In the genomic region with DNA sequence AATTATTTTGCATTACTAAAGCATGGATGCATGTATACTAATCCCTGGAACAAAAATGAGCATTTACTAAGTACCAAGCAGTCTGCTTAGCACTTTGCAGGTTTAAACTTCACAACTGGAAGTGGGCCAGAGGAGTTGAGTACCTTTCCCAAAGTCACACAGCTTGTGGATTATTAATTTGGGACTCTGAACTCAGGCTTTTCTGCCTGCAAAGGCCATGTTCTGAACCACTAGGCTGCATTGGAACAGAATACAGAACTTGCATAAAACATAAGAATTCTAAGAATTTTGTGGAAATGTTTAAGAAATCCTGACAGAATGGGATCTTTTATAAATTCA, we compare ENCODE assay signal across 18 cellular contexts.
DNase-seq lines count a peak whose midpoint lies in the region; ATAC-seq, FAIRE-seq and TF ChIP-seq lines count a peak whose summit lies in the region.
"Had no signal": no experiment of that assay in that cellular context is flagged by ENCODE, and none has a peak within 500 bp of the region (broad histone marks: within the 10 kb centered on the region; RNA-seq: fewer than 3 reads in every experiment).

No MANE protein-coding gene starts in this region.

- no peak overlapping the region for H3K4me3 ChIP-seq in endothelial cell of umbilical vein (replicated peaks in 1 of 3; ENCODE audit: insufficient read depth in 1 of 3, low read depth in 1 of 3, low read length in 3 of 3)
- no peak overlapping the region for H3K4me3 ChIP-seq in hepatocyte
- H3K4me3 ChIP-seq: SK-N-MC had no signal

- dilution Hi-C loops in endothelial cell of umbilical vein (cut with MboI; ENCODE audit: extremely low pct_ligation_motif_present, low sequenced_read_pairs) = no loop called here

- H3K36me3 Mint-ChIP-seq in activated naive CD4-positive, alpha-beta T cell treated with anti-CD3 and anti-CD28 coated beads, Interleukin-2, amount 50 U/mL, for 24 hours = peaks cover 56% of the 10 kb centered on the region
- peaks cover 53% of the 10 kb centered on the region for H3K36me3 Mint-ChIP-seq in activated B cell treated with CpG ODN at 0.5 μM for 24 hours (ENCODE audit: low read depth)

- peak overlapping the region; percentile 99 for H3K27ac Mint-ChIP-seq in activated naive CD4-positive, alpha-beta T cell treated with anti-CD3 and anti-CD28 coated beads, Interleukin-2, amount 50 U/mL, for 24 hours
- peak overlapping the region; percentile 89 for H3K27ac Mint-ChIP-seq in activated B cell treated with CpG ODN at 0.5 μM for 24 hours

- intact Hi-C loops in activated B cell treated with CpG ODN at 0.5 μM for 24 hours (cut with micrococcal nuclease) (no loop called here), endothelial cell of umbilical vein (cut with micrococcal nuclease) (no loop called here)

- DNase-seq in activated naive CD4-positive, alpha-beta T cell (lab: John Stamatoyannopoulos, UW) = no peak
- DNase-seq in activated B cell treated with CpG ODN at 0.5 μM for 24 hours = no peak
- DNase-seq in endothelial cell of umbilical vein (ENCODE audit: low read depth, low spot score) = no peak
- no peak for DNase-seq in pons (ENCODE audit: low spot score)
- no peak for DNase-seq in NCI-H2196 treated with DMSO at 0.1 percent for 48 hours (lab: John Stamatoyannopoulos, UW; ENCODE audit: unreplicated experiment)
- DNase-seq in hepatocyte (ENCODE audit: low spot score) = no peak
- DNase-seq: brain microvascular endothelial cell, foreskin melanocyte, kidney glomerular epithelial cell, mesenchymal stem cell, MM.1S, NCI-H146, NCI-H2227 treated with DMSO at 0.1 percent for 48 hours, NCI-H82 had no signal

- no peaks in the 10 kb centered on the region for H3K9me1 ChIP-seq in endothelial cell of umbilical vein (replicated peaks; ENCODE audit: control insufficient read depth, extremely low read depth, insufficient read depth, low read length)

- no peak for TF ChIP-seq CTCF in activated B cell treated with CpG ODN at 0.5 μM for 24 hours (IDR thresholded peaks at IDR 0.05)
- no peak for TF ChIP-seq CTCF in endothelial cell of umbilical vein (IDR thresholded peaks at IDR 0.05; ENCODE audit: extremely low read depth in 1 of 2, insufficient read depth in 1 of 2, low read depth in 1 of 2, low read length in 2 of 2)
- TF ChIP-seq CTCF in hepatocyte (IDR thresholded peaks at IDR 0.05; ENCODE audit: poor library complexity) = no peak

- no peak overlapping the region for H3K4me2 ChIP-seq in endothelial cell of umbilical vein (ENCODE audit: insufficient read depth, low read length)
- H3K4me2 ChIP-seq in hepatocyte = no peak overlapping the region

- CTCF ChIA-PET in activated B cell treated with CpG ODN at 0.5 μM for 24 hours (lab: Charles Lee) = interaction anchor here (0.9 to 2.0 kb wide), 2 partner anchors 13 to 185 kb away, joined by 3 to 10 read pairs; no protein-coding TSS in a partner anchor
- CTCF ChIA-PET in endothelial cell of umbilical vein (lab: Charles Lee) = interaction anchor here (1.6 kb wide), 1 partner anchor 185 kb away, joined by 4 read pairs; no protein-coding TSS in a partner anchor

- H3K4me1 ChIP-seq in endothelial cell of umbilical vein (ENCODE audit: control insufficient read depth, extremely low read depth, insufficient read depth, low read length) (peaks cover 4% of the 10 kb centered on the region), hepatocyte (ENCODE audit: insufficient read depth) (peaks cover 5% of the 10 kb centered on the region)

- H3K79me2 ChIP-seq in endothelial cell of umbilical vein (ENCODE audit: control insufficient read depth, insufficient read depth, low read length) (no peaks in the 10 kb centered on the region), hepatocyte (no peaks in the 10 kb centered on the region)

- H3K9me3 Mint-ChIP-seq in activated naive CD4-positive, alpha-beta T cell treated with anti-CD3 and anti-CD28 coated beads, Interleukin-2, amount 50 U/mL, for 24 hours = no peaks in the 10 kb centered on the region
- H3K9me3 Mint-ChIP-seq in activated B cell treated with CpG ODN at 0.5 μM for 24 hours = no peaks in the 10 kb centered on the region

- H3K4me1 Mint-ChIP-seq in activated naive CD4-positive, alpha-beta T cell treated with anti-CD3 and anti-CD28 coated beads, Interleukin-2, amount 50 U/mL, for 24 hours = peaks cover 31% of the 10 kb centered on the region
- H3K4me1 Mint-ChIP-seq in activated B cell treated with CpG ODN at 0.5 μM for 24 hours = peaks cover 82% of the 10 kb centered on the region

- no peak for ATAC-seq in activated B cell treated with CpG ODN at 0.5 μM for 24 hours (ENCODE audit: low read depth)
- ATAC-seq: Panc1 had no signal

- H3K27ac ChIP-seq in endothelial cell of umbilical vein (ENCODE audit: insufficient read depth, low read depth, low read length) (no peak overlapping the region), hepatocyte (no peak overlapping the region)
- H3K27ac ChIP-seq: brain microvascular endothelial cell, SK-N-MC had no signal

- H3K27me3 ChIP-seq in endothelial cell of umbilical vein (ENCODE audit: control insufficient read depth in 2 of 2, insufficient read depth in 2 of 2, low read length in 2 of 2) = no peaks in the 10 kb centered on the region
- no peaks in the 10 kb centered on the region for H3K27me3 ChIP-seq in hepatocyte
- H3K27me3 ChIP-seq: brain microvascular endothelial cell had no signal

- H4K20me1 ChIP-seq in endothelial cell of umbilical vein (replicated peaks; ENCODE audit: control insufficient read depth, extremely low read depth, insufficient read depth, low read length) (no peaks in the 10 kb centered on the region), hepatocyte (ENCODE audit: insufficient read depth, poor library complexity, severe bottlenecking) (no peaks in the 10 kb centered on the region)

- H3K4me3 Mint-ChIP-seq in activated naive CD4-positive, alpha-beta T cell treated with anti-CD3 and anti-CD28 coated beads, Interleukin-2, amount 50 U/mL, for 24 hours = peak overlapping the region; percentile 97
- peak overlapping the region; percentile 56 for H3K4me3 Mint-ChIP-seq in activated B cell treated with CpG ODN at 0.5 μM for 24 hours

- no peaks in the 10 kb centered on the region for H3K9me2 ChIP-seq in hepatocyte (replicated peaks; ENCODE audit: insufficient read depth)

- FAIRE-seq in endothelial cell of umbilical vein (lab: Jason Lieb, UNC) = peak; percentile 8
- FAIRE-seq: H1 had no signal

- POLR2A ChIA-PET in activated B cell treated with CpG ODN at 0.5 μM for 24 hours (lab: Charles Lee) = interaction anchor here (0.7 to 2.0 kb wide), 3 partner anchors 11 to 144 kb away, joined by 3 to 10 read pairs (median 4); no protein-coding TSS in a partner anchor
- POLR2A ChIA-PET in endothelial cell of umbilical vein (lab: Charles Lee) = no interaction called here

- H2AFZ ChIP-seq in endothelial cell of umbilical vein (ENCODE audit: low read depth, low read length) (no peak overlapping the region), hepatocyte (no peak overlapping the region)

- no peaks in the 10 kb centered on the region for H3K36me3 ChIP-seq in endothelial cell of umbilical vein (ENCODE audit: control insufficient read depth in 2 of 2, extremely low read depth in 1 of 2, insufficient read depth in 2 of 2, low read length in 2 of 2)
- H3K36me3 ChIP-seq in hepatocyte (replicated peaks; ENCODE audit: insufficient read depth, low read depth) = no peaks in the 10 kb centered on the region
- H3K36me3 ChIP-seq: brain microvascular endothelial cell had no signal

- no peaks in the 10 kb centered on the region for H3K9me3 ChIP-seq in endothelial cell of umbilical vein (replicated peaks; ENCODE audit: control insufficient read depth, insufficient read depth, low read length)
- no peaks in the 10 kb centered on the region for H3K9me3 ChIP-seq in hepatocyte (ENCODE audit: low read depth)

- H3K27me3 Mint-ChIP-seq in activated naive CD4-positive, alpha-beta T cell treated with anti-CD3 and anti-CD28 coated beads, Interleukin-2, amount 50 U/mL, for 24 hours = no peaks in the 10 kb centered on the region
- H3K27me3 Mint-ChIP-seq in activated B cell treated with CpG ODN at 0.5 μM for 24 hours = no peaks in the 10 kb centered on the region

- no peak overlapping the region for H3K9ac ChIP-seq in endothelial cell of umbilical vein (replicated peaks; ENCODE audit: extremely low read depth, insufficient read depth, low read length)

- no TSS peak for BruUV-seq in endothelial cell of umbilical vein (replicated peaks; lab: Mats Ljungman, UMichigan)

- TF ChIP-seq POLR2A in endothelial cell of umbilical vein (IDR thresholded peaks at IDR 0.05; ENCODE audit: low read depth, low read length) = no peak

TF ChIP-seq in endothelial cell of umbilical vein, 7 proteins besides CTCF, POLR2A, EP300 and RAD21:
- TF ChIP-seq POLR2AphosphoS5 (IDR thresholded peaks at IDR 0.05; ENCODE audit: insufficient read depth, low read depth, low read length) (no peak), MYC (IDR thresholded peaks at IDR 0.05; ENCODE audit: low read depth, low read length) (no peak), JUN (IDR thresholded peaks at IDR 0.05; ENCODE audit: borderline replicate concordance, insufficient read depth, insufficient read length, low read depth) (no peak), EZH2 (IDR thresholded peaks at IDR 0.05; ENCODE audit: borderline replicate concordance, low read depth, low read length, severe bottlenecking) (no peak), GATA2 (IDR thresholded peaks at IDR 0.05; ENCODE audit: insufficient read depth, insufficient read length, low read depth, low read length) (no peak), FOS (IDR thresholded peaks at IDR 0.05; ENCODE audit: borderline replicate concordance, insufficient read depth, low read length) (no peak), MAX (IDR thresholded peaks at IDR 0.05; ENCODE audit: insufficient read depth, insufficient read length) (no peak)
